20 cellular contexts compared by ENCODE assay signal in the genomic region with DNA sequence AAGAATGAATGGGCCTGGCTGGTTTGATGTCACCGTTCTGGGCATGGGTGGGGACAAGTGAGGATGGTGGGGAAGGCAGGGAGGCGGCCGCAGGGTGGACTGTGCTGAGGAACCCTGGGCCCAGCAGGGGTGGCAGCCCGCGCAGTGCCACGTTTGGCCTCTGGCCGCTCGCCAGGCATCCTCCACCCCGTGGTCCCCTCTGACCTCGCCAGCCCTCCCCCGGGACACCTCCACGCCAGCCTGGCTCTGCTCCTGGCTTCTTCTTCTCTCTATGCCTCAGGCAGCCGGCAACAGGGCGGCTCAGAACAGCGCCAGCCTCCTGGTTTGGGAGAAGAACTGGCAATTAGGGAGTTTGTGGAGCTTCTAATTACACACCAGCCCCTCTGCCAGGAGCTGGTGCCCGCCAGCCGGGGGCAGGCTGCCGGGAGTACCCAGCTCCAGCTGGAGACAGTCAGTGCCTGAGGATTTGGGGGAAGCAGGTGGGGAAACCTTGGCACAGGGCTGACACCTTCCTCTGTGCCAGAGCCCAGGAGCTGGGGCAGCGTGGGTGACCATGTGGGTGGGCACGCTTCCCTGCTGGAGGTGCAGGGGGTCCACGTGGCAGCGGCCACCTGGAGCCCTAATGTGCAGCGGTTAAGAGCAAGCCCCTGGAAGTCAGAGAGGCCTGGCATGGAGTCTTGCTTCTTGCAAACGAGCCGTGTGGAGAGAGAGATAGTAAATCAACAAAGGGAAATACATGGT. TPM values are rescaled to one million over a fixed set of nuclear protein-coding genes. Genes with fewer than 3 reads are reported as not detected.
A peak's percentile ranks its signal among the peaks of the same experiment; 100 is the strongest.
DNase-seq lines count a peak whose midpoint lies in the region; ATAC-seq, FAIRE-seq and TF ChIP-seq lines count a peak whose summit lies in the region.
"Had no signal": no experiment of that assay in that cellular context is flagged by ENCODE, and none has a peak within 500 bp of the region (broad histone marks: within the 10 kb centered on the region; RNA-seq: fewer than 3 reads in every experiment).

No MANE protein-coding gene starts in this region.

- POLR2A ChIA-PET in Panc1 (lab: Charles Lee), result no interaction called here

- TF ChIP-seq EP300 in suprapubic skin (IDR thresholded peaks at IDR 0.05), result no peak

- TF ChIP-seq POLR2A in right lobe of liver (IDR thresholded peaks at IDR 0.05) (peak; percentile 4), suprapubic skin (IDR thresholded peaks at IDR 0.05) (no peak)

- no peaks in the 10 kb centered on the region for H3K27me3 ChIP-seq in Panc1 (ENCODE audit: control insufficient read depth, insufficient read depth, low read length)
- H3K27me3 ChIP-seq in right lobe of liver, result no peaks in the 10 kb centered on the region
- no peaks in the 10 kb centered on the region for H3K27me3 ChIP-seq in suprapubic skin
- H3K27me3 ChIP-seq: pancreas, SJSA1 had no signal

- 25% methylated on average over 13 of the region's 25 CpGs for WGBS in right lobe of liver (ENCODE audit: insufficient coverage, low coverage, low lambda C conversion rate, missing lambda C conversion rate)
- 40% methylated on average over 13 of the region's 25 CpGs for WGBS in suprapubic skin

- DNase-seq in DMS79 (lab: John Stamatoyannopoulos, UW) (peak; percentile 40), DMS79 treated with DMSO at 0.1 percent for 48 hours (lab: John Stamatoyannopoulos, UW) (no peak), Panc1 (ENCODE audit: low read depth, low spot score) (no peak), right lobe of liver (peak; percentile 63 to 81 (median 78)), suprapubic skin (ENCODE audit: low spot score in 2 of 2) (no peak), mucosa of descending colon (no peak), NCI-H82 treated with DMSO at 0.1 percent for 48 hours (lab: John Stamatoyannopoulos, UW; ENCODE audit: unreplicated experiment) (no peak), HTR-8/SVneo (ENCODE audit: insufficient read length, low spot score) (no peak)
- DNase-seq: activated CD4-positive, alpha-beta T cell treated with anti-CD3 and anti-CD28 coated beads, Interleukin-2, amount 50 U/mL, for 48 hours; CD8-positive, alpha-beta memory T cell; cerebellar nuclear complex; GDM1; NCI-H187 treated with DMSO at 0.1 percent for 48 hours had no signal

- CTCF ChIA-PET in Panc1 (lab: Charles Lee), result no interaction called here

- in situ Hi-C loops in Panc1 (cut with HindIII; ENCODE audit: low pct_unique_long_range_greater_than_20kb, low sequenced_read_pairs), result no loop called here

- TF ChIP-seq CTCF in Panc1 (IDR thresholded peaks at IDR 0.05) (no peak), right lobe of liver (IDR thresholded peaks at IDR 0.05) (no peak), suprapubic skin (IDR thresholded peaks at IDR 0.05) (no peak), mucosa of descending colon (IDR thresholded peaks at IDR 0.05) (no peak)

- no peak for FAIRE-seq in HTR-8/SVneo (lab: Jason Lieb, UNC)
- FAIRE-seq: A204.1, frontal cortex, pancreas, TTC549 had no signal

- no TSS peak for BruUV-seq in Panc1 (replicated peaks; lab: Mats Ljungman, UMichigan)

- H3K9me3 ChIP-seq in Panc1 (ENCODE audit: control insufficient read depth, insufficient read depth, low read depth, low read length), result no peaks in the 10 kb centered on the region
- H3K9me3 ChIP-seq in right lobe of liver, result no peaks in the 10 kb centered on the region
- no peaks in the 10 kb centered on the region for H3K9me3 ChIP-seq in suprapubic skin
- H3K9me3 ChIP-seq in mucosa of descending colon, result no peaks in the 10 kb centered on the region
- H3K9me3 ChIP-seq: pancreas, SJSA1, thoracic aorta had no signal

- ATAC-seq in Panc1 (peak; percentile 31; the same call in 1 of the 2 replicates), right lobe of liver (peak; percentile 41 to 72 (median 56)), mucosa of descending colon (no peak)
- ATAC-seq: HCT116, pancreas had no signal

- no peak overlapping the region for H3K4me3 ChIP-seq in Panc1 (ENCODE audit: low read depth in 2 of 2, low read length in 2 of 2)
- H3K4me3 ChIP-seq in right lobe of liver, result no peak overlapping the region
- H3K4me3 ChIP-seq in suprapubic skin, result no peak overlapping the region
- no peak overlapping the region for H3K4me3 ChIP-seq in mucosa of descending colon
- H3K4me3 ChIP-seq: pancreas, SJSA1, thoracic aorta had no signal

- H3K36me3 ChIP-seq in Panc1 (ENCODE audit: control insufficient read depth, insufficient read depth, low read length) (no peaks in the 10 kb centered on the region), right lobe of liver (peaks cover 0 to 33% (median 7%) of the 10 kb centered on the region in 4 donors), suprapubic skin (no peaks in the 10 kb centered on the region), mucosa of descending colon (ENCODE audit: low read depth) (no peaks in the 10 kb centered on the region)
- H3K36me3 ChIP-seq: pancreas, SJSA1, thoracic aorta had no signal

- H3K27ac ChIP-seq in Panc1 (ENCODE audit: low read length), result no peak overlapping the region
- peak overlapping the region in 2 of 3 donors; percentile 15 to 51 for H3K27ac ChIP-seq in right lobe of liver
- H3K27ac ChIP-seq in suprapubic skin, result peak overlapping the region; percentile 25
- H3K27ac ChIP-seq: pancreas, SJSA1, thoracic aorta had no signal

- intact Hi-C loops in Panc1 (cut with micrococcal nuclease; ENCODE audit: unreplicated experiment), result no loop called here
- intact Hi-C loops in right lobe of liver (cut with DNase I), result no loop called here
- intact Hi-C loops in mucosa of descending colon (cut with DNase I, micrococcal nuclease), result no loop called here

- H3K4me1 ChIP-seq in Panc1 (ENCODE audit: control insufficient read depth, insufficient read depth, low read length) (peaks cover 5% of the 10 kb centered on the region; the same call in 1 of the 2 replicates), right lobe of liver (peaks cover 0 to 40% (median 4%) of the 10 kb centered on the region in 4 donors), suprapubic skin (peaks cover 40% of the 10 kb centered on the region), mucosa of descending colon (ENCODE audit: low read depth) (peaks cover 17% of the 10 kb centered on the region)
- H3K4me1 ChIP-seq: pancreas, SJSA1 had no signal

RNA-seq across cellular contexts. Expression of gene SERPINF1, which starts 6.4 kb away (rescaled TPM):
- total RNA-seq in Panc1 (2021; ENCODE audit: unreplicated experiment) (4.6 TPM), right lobe of liver (1,000 to 10,000 TPM in 2 of 6 experiments, 100 to 1,000 TPM in 4; 621 to 1,110 (median 800) TPM), suprapubic skin (100 to 1,000 TPM; 146 to 256 (median 194) TPM), mucosa of descending colon (100 to 1,000 TPM in 1 of 3 donors, 10 to 100 TPM in 2; 16.9 to 111 (median 76.9) TPM)
- 10.1 TPM for polyA plus RNA-seq in Panc1 (2012; ENCODE audit: insufficient read length)
- total RNA-seq: SJSA1 had no signal

RNA-seq across cellular contexts. Expression of gene SERPINF2, which starts 12.8 kb away (rescaled TPM):
- total RNA-seq in Panc1 (2021; ENCODE audit: unreplicated experiment) (0.77 TPM), right lobe of liver (1,000 to 10,000 TPM; 1,040 to 1,391 (median 1,137) TPM), suprapubic skin (1 to 10 TPM; 3.9 to 7.4 (median 5.9) TPM), mucosa of descending colon (1 to 10 TPM in 2 of 3 donors, under 1 TPM in 1; 0.78 to 8.2 (median 2.9) TPM)
- 1.3 TPM for polyA plus RNA-seq in Panc1 (2012; ENCODE audit: insufficient read length)
- total RNA-seq: frontal cortex, SJSA1 had no signal
- polyA plus RNA-seq: CD8-positive, alpha-beta memory T cell had no signal

RNA-seq across cellular contexts. Expression of gene WDR81, which starts 30.9 kb away (rescaled TPM):
- total RNA-seq in Panc1 (2021; ENCODE audit: unreplicated experiment) (29.5 TPM), right lobe of liver (10 to 100 TPM; 23.0 to 27.2 (median 23.9) TPM), suprapubic skin (10 to 100 TPM; 40.0 to 61.7 (median 51.3) TPM), mucosa of descending colon (10 to 100 TPM; 17.3 to 27.3 (median 22.4) TPM)
- polyA plus RNA-seq in Panc1 (2012; ENCODE audit: insufficient read length), result 36.4 TPM

RNA-seq across cellular contexts. Expression of gene TLCD2, which starts 45.2 kb away (rescaled TPM):
- 7.0 TPM for total RNA-seq in Panc1 (2021; ENCODE audit: unreplicated experiment)
- 3.0 TPM for polyA plus RNA-seq in Panc1 (2012; ENCODE audit: insufficient read length)
- 10 to 100 TPM in 1 of 6 experiments, 1 to 10 TPM in 5; 2.5 to 17.7 (median 3.7) TPM for total RNA-seq in right lobe of liver
- 1 to 10 TPM; 2.2 to 4.6 (median 2.9) TPM for total RNA-seq in suprapubic skin
- total RNA-seq in mucosa of descending colon, result 10 to 100 TPM; 29.0 to 45.6 (median 37.6) TPM

Comparison
In these comparisons a context has a peak if more than half of its experiments do, and no peak if none do; other contexts are left out.
1. DNase-seq: peak in DMS79 (single experiment) and right lobe of liver (3 of 3); none in DMS79 treated with DMSO at 0.1 percent for 48 hours (single experiment), Panc1 (single experiment), suprapubic skin (0 of 2), mucosa of descending colon (0 of 3), NCI-H82 treated with DMSO at 0.1 percent for 48 hours (single experiment) and HTR-8/SVneo (single experiment).
2. RNA of gene SERPINF2, which starts 12.8 kb away (total RNA-seq): 1,040 to 1,391 TPM in right lobe of liver; 3.9 to 7.4 TPM in suprapubic skin, 0.78 to 8.2 TPM in mucosa of descending colon and 0.77 TPM in Panc1 (single experiment); every median in the first group is over 100 times any median in the second.